Comparison of ENCODE assay signal across 14 cellular contexts in the genomic region with DNA sequence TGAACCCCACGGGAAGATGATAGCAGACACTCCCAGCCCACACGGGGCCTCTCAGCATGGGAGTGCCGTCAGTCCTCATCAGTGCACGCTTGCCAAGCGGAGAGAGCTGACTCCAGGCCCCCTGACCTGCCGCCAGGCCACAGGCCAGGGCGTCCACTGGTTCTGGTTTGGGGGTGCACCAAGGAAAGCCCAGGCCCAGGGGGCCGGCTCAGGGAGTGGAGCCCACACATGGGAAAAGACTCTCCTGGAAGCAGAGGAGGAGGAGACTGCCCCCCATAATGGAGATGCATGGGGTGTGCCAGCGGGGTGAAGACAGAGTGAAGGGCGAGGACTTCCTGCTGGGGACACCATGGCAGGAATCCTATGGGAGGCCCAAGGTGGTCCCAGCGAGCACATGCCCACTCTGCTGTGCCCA. TPM values are rescaled to one million over a fixed set of nuclear protein-coding genes. Genes with fewer than 3 reads are reported as not detected.
A peak's percentile ranks its signal among the peaks of the same experiment; 100 is the strongest.
DNase-seq lines count a peak whose midpoint lies in the region; ATAC-seq and TF ChIP-seq lines count a peak whose summit lies in the region.
"Had no signal": no experiment of that assay in that cellular context is flagged by ENCODE, and none has a peak within 500 bp of the region (broad histone marks: within the 10 kb centered on the region; RNA-seq: fewer than 3 reads in every experiment).

No MANE protein-coding gene starts in this region.

- no peaks in the 10 kb centered on the region for H3K9me3 ChIP-seq in heart right ventricle

- TF ChIP-seq CTCF in heart right ventricle (IDR thresholded peaks at IDR 0.05) (no peak), coronary artery (IDR thresholded peaks at IDR 0.05) (no peak), nephron progenitor cell (IDR thresholded peaks at IDR 0.05) (no peak)

- ATAC-seq in heart right ventricle = no peak
- ATAC-seq: HepG2 had no signal

- intact Hi-C loops in cardiac septum (cut with DNase I) = no loop called here
- intact Hi-C loops in heart right ventricle (cut with DNase I) = loop anchor here in 2 of 10 donors (10.0 kb wide), 2 partner anchors 55 to 125 kb away; no protein-coding TSS in a partner anchor

- H3K4me3 ChIP-seq in heart right ventricle (no peak overlapping the region), coronary artery (no peak overlapping the region)

- peaks cover 26% of the 10 kb centered on the region for H3K36me3 Mint-ChIP-seq in nephron progenitor cell (ENCODE audit: low read depth)

- 91 to 94% methylated on average over 11 of the region's 11 CpGs for WGBS in heart right ventricle, 2 donors

- H3K4me1 Mint-ChIP-seq in nephron progenitor cell = peaks cover 22% of the 10 kb centered on the region

- H3K27ac Mint-ChIP-seq in nephron progenitor cell = peak overlapping the region; percentile 22

- H3K9me3 Mint-ChIP-seq in nephron progenitor cell = no peaks in the 10 kb centered on the region

- no peak overlapping the region for H3K4me3 Mint-ChIP-seq in nephron progenitor cell
- H3K4me3 Mint-ChIP-seq: CD14-positive monocyte had no signal

- peaks cover 0 to 82% (median 21%) of the 10 kb centered on the region in 9 donors for H3K36me3 ChIP-seq in heart right ventricle

- peaks cover under 1 to 27% (median 17%) of the 10 kb centered on the region in 9 donors for H3K4me1 ChIP-seq in heart right ventricle

- DNase-seq in cardiac septum (ENCODE audit: low spot score) (peak; percentile 66), heart right ventricle (no peak), coronary artery (ENCODE audit: low spot score) (peak; percentile 58), nephron progenitor cell (no peak), NCI-H345 (lab: John Stamatoyannopoulos, UW) (no peak), GM19238 (ENCODE audit: insufficient read length, low spot score) (no peak), HuH-7.5 (ENCODE audit: low spot score) (no peak)
- DNase-seq in activated CD8-positive, alpha-beta memory T cell treated with anti-CD3 and anti-CD28 coated beads, Interleukin-2, amount 50 U/mL, for 48 hours = no peak
- DNase-seq: Karpas-422, NCI-H1417 treated with DMSO at 0.1 percent for 48 hours, NCI-H2029, NCI-H524 had no signal

- no peak overlapping the region for H3K27ac ChIP-seq in heart right ventricle
- H3K27ac ChIP-seq in coronary artery = no peak overlapping the region

- H3K27me3 Mint-ChIP-seq in nephron progenitor cell (ENCODE audit: low read depth, poor library complexity) = peaks cover under 1% of the 10 kb centered on the region

- H3K27me3 ChIP-seq in heart right ventricle = no peaks in the 10 kb centered on the region

RNA-seq across cellular contexts. Expression of a gene that starts 6.4 kb away (rescaled TPM):
- total RNA-seq in cardiac septum = 7.3 TPM
- total RNA-seq in heart right ventricle = 10 to 100 TPM in 1 of 10 donors, 1 to 10 TPM in 9; 5.2 to 11.2 (median 6.9) TPM
- polyA plus RNA-seq in heart right ventricle = 1 to 10 TPM; 7.1 to 8.8 TPM

RNA-seq across cellular contexts. Expression of a gene that starts 16.4 kb away (rescaled TPM):
- total RNA-seq in cardiac septum = 0.46 TPM
- total RNA-seq in heart right ventricle = under 1 TPM in 7 of 10 donors, not detected in 3; 0.14 to 0.44 (median 0.34) TPM
- polyA plus RNA-seq in heart right ventricle = under 1 TPM; 0.20 to 0.37 TPM
- polyA plus RNA-seq: CD14-positive monocyte had no signal

Comparison
In these comparisons a context has a peak if more than half of its experiments do, and no peak if none do; other contexts are left out.
1. DNase-seq: peak in cardiac septum (single experiment) and coronary artery (single experiment); none in heart right ventricle (0 of 2), nephron progenitor cell (single experiment), NCI-H345 (single experiment), GM19238 (single experiment), activated CD8-positive, alpha-beta memory T cell treated with anti-CD3 and anti-CD28 coated beads, Interleukin-2, amount 50 U/mL, for 48 hours (single experiment) and HuH-7.5 (single experiment).